17 cellular contexts compared by ENCODE assay signal in the genomic region with DNA sequence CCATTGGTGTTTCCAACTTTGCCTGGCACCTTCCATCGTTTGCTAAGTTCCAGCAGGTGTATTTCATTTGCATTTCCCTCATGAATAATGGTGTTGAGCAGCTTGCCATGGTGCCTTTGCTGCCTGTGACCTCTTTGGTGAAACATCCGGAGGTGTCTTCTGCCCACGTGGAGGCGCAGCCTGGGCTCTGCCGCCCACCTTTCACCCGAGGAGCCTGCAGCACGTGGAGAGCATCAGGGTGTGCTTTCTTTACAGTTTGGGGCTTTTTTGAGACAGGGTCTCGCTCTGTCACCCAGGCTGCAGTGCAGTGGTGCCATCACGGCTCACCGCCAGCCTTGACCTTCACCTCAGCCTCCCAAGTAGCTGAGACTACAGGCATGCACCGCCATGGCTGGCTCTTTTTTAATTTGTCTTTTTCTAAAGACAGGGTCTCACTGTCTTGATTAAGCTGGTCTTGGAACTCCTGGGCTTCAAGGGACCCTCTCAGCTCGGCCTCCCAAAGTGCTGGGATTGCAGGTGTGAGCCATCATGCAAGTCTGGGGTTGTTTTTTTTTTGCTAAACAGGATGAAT. TPM values are rescaled to one million over a fixed set of nuclear protein-coding genes. Genes with fewer than 3 reads are reported as not detected.
A peak's percentile ranks its signal among the peaks of the same experiment; 100 is the strongest.
DNase-seq lines count a peak whose midpoint lies in the region; ATAC-seq and TF ChIP-seq lines count a peak whose summit lies in the region.
"Had no signal": no experiment of that assay in that cellular context is flagged by ENCODE, and none has a peak within 500 bp of the region (broad histone marks: within the 10 kb centered on the region; RNA-seq: fewer than 3 reads in every experiment).

No MANE protein-coding gene starts in this region.

- H2AFZ ChIP-seq in PC-3 (ENCODE audit: low read length) = no peak overlapping the region
- H2AFZ ChIP-seq: GM23248 had no signal

- intact Hi-C loops in Right ventricle myocardium inferior (cut with DNase I) = loop anchor here (5.0 to 10.0 kb wide), 2 partner anchors 193 to 495 kb away; partner anchors contain the start of gene MRGBP
- intact Hi-C loops in Right ventricle myocardium superior (cut with DNase I) = loop anchor here (10.0 kb wide), 1 partner anchor 205 kb away; no protein-coding TSS in a partner anchor
- intact Hi-C loops in PC-3 (cut with micrococcal nuclease) = loop anchor here (5.0 kb wide), 2 partner anchors 68 to 198 kb away; partner anchors contain the start of gene LAMA5

- POLR2A ChIA-PET in WTC11 (lab: Charles Lee) (interaction anchor here (0.7 kb wide), 1 partner anchor 334 kb away, joined by 4 read pairs; no protein-coding TSS in a partner anchor), PC-3 (lab: Charles Lee; ENCODE audit: unreplicated experiment) (interaction anchor here (0.6 kb wide), 1 partner anchor 119 kb away, joined by 3 read pairs; no protein-coding TSS in a partner anchor)

- no peak overlapping the region for H3K4me2 ChIP-seq in PC-3 (ENCODE audit: low read length)
- H3K4me2 ChIP-seq: A549 had no signal

- H3K36me3 Mint-ChIP-seq in WTC11 = peaks cover 20% of the 10 kb centered on the region

- no peaks in the 10 kb centered on the region for H3K9me3 Mint-ChIP-seq in WTC11
- H3K9me3 Mint-ChIP-seq: CD4-positive, alpha-beta T cell; HFFc6 had no signal

- peak overlapping the region; percentile 72; the same call in 1 of the 2 replicates for H3K27ac Mint-ChIP-seq in WTC11
- H3K27ac Mint-ChIP-seq: CD4-positive, alpha-beta T cell; HFFc6 had no signal

- TF ChIP-seq CTCF in WTC11 (IDR thresholded peaks at IDR 0.05) = no peak
- TF ChIP-seq CTCF in PC-3 (conservative IDR thresholded peaks at IDR 0.05; ENCODE audit: low read depth, low read length) = no peak

- no peak overlapping the region for H3K4me3 ChIP-seq in PC-3 (ENCODE audit: low read length)
- H3K4me3 ChIP-seq: A549, GM23248 had no signal

- H3K27me3 ChIP-seq in PC-3 (ENCODE audit: low read length) = no peaks in the 10 kb centered on the region

- H3K79me2 ChIP-seq in PC-3 (ENCODE audit: low read length) = peaks cover 20% of the 10 kb centered on the region

- ATAC-seq in Right ventricle myocardium inferior (no peak), Right ventricle myocardium superior (ENCODE audit: poor library complexity) (no peak), WTC11 (no peak), HG02938 (IDR thresholded peaks at IDR 0.05; ENCODE audit: unreplicated experiment) (no peak), PC-3 (no peak)
- ATAC-seq: A549 had no signal

- CTCF ChIA-PET in WTC11 (lab: Charles Lee) = interaction anchor here (1.3 to 2.9 kb wide), 3 partner anchors 40 to 83 kb away, joined by 3 to 11 read pairs (median 4); no protein-coding TSS in a partner anchor
- CTCF ChIA-PET in PC-3 (lab: Charles Lee) = no interaction called here

- no peaks in the 10 kb centered on the region for H3K9me2 ChIP-seq in PC-3 (replicated peaks; ENCODE audit: low read length)

- peaks cover 15% of the 10 kb centered on the region for H4K20me1 ChIP-seq in PC-3 (ENCODE audit: low read length)

- peaks cover 12% of the 10 kb centered on the region for H3K4me1 Mint-ChIP-seq in WTC11

- no peak overlapping the region for H3K4me3 Mint-ChIP-seq in WTC11
- H3K4me3 Mint-ChIP-seq: CD4-positive, alpha-beta T cell; HFFc6 had no signal

- BruUV-seq in PC-3 (replicated peaks; lab: Mats Ljungman, UMichigan) = no TSS peak

- H3K27me3 Mint-ChIP-seq in WTC11 (ENCODE audit: low read depth) = no peaks in the 10 kb centered on the region
- H3K27me3 Mint-ChIP-seq: CD4-positive, alpha-beta T cell had no signal

- H3K4me1 ChIP-seq in PC-3 (ENCODE audit: insufficient read depth, low read length) = peaks cover 2% of the 10 kb centered on the region

- H3K9ac ChIP-seq in PC-3 (ENCODE audit: low read length) = no peak overlapping the region
- H3K9ac ChIP-seq: GM23248 had no signal

- no peak overlapping the region for H3K27ac ChIP-seq in PC-3 (ENCODE audit: low read length)
- H3K27ac ChIP-seq: A549, C4-2B, GM23248 had no signal

- DNase-seq in Right ventricle myocardium inferior (ENCODE audit: missing footprints) = peak; percentile 59
- DNase-seq in Right ventricle myocardium superior = no peak
- DNase-seq in NCI-H526 treated with DMSO at 0.1 percent for 48 hours (lab: John Stamatoyannopoulos, UW) = peak; percentile 51
- DNase-seq in WTC11 (ENCODE audit: low spot score) = no peak
- peak; percentile 51 for DNase-seq in putamen (ENCODE audit: low spot score)
- DNase-seq in PC-3 = no peak
- no peak for DNase-seq in T-helper 2 cell
- DNase-seq: AML-193; Caco-2; CD4-positive, alpha-beta T cell; GDM1; GM23248; HCEC 1CT; HFFc6 had no signal

- peaks cover 19% of the 10 kb centered on the region for H3K36me3 ChIP-seq in PC-3 (ENCODE audit: low read depth, low read length)

- no peaks in the 10 kb centered on the region for H3K9me3 ChIP-seq in PC-3 (ENCODE audit: low read length)
- H3K9me3 ChIP-seq: A549, Caco-2 had no signal

- H3F3A ChIP-seq in PC-3 (ENCODE audit: low read length, unreplicated experiment) = no peaks in the 10 kb centered on the region

TF ChIP-seq in WTC11, 78 proteins besides CTCF, POLR2A, EP300 and RAD21 (continues in another document):
- TF ChIP-seq PREB (CRISPR knock-in tag; IDR thresholded peaks at IDR 0.05; ENCODE audit: borderline replicate concordance) (no peak), GABPB1 (CRISPR knock-in tag; IDR thresholded peaks at IDR 0.05) (no peak), GTF2I (CRISPR knock-in tag; conservative IDR thresholded peaks at IDR 0.05) (no peak), IRF2 (CRISPR knock-in tag; IDR thresholded peaks at IDR 0.05; ENCODE audit: borderline replicate concordance, low read depth) (no peak)
- TF ChIP-seq, protein P1, sequence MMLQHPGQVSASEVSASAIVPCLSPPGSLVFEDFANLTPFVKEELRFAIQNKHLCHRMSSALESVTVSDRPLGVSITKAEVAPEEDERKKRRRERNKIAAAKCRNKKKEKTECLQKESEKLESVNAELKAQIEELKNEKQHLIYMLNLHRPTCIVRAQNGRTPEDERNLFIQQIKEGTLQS (CRISPR knock-in tag; conservative IDR thresholded peaks at IDR 0.05) = no peak
- TF ChIP-seq, protein P2, sequence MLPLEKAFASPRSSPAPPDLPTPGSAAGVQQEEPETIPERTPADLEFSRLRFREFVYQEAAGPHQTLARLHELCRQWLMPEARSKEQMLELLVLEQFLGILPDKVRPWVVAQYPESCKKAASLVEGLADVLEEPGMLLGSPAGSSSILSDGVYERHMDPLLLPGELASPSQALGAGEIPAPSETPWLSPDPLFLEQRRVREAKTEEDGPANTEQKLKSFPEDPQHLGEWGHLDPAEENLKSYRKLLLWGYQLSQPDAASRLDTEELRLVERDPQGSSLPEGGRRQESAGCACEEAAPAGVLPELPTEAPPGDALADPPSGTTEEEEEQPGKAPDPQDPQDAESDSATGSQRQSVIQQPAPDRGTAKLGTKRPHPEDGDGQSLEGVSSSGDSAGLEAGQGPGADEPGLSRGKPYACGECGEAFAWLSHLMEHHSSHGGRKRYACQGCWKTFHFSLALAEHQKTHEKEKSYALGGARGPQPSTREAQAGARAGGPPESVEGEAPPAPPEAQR (CRISPR knock-in tag; IDR thresholded peaks at IDR 0.05) = no peak
- TF ChIP-seq, protein P3, sequence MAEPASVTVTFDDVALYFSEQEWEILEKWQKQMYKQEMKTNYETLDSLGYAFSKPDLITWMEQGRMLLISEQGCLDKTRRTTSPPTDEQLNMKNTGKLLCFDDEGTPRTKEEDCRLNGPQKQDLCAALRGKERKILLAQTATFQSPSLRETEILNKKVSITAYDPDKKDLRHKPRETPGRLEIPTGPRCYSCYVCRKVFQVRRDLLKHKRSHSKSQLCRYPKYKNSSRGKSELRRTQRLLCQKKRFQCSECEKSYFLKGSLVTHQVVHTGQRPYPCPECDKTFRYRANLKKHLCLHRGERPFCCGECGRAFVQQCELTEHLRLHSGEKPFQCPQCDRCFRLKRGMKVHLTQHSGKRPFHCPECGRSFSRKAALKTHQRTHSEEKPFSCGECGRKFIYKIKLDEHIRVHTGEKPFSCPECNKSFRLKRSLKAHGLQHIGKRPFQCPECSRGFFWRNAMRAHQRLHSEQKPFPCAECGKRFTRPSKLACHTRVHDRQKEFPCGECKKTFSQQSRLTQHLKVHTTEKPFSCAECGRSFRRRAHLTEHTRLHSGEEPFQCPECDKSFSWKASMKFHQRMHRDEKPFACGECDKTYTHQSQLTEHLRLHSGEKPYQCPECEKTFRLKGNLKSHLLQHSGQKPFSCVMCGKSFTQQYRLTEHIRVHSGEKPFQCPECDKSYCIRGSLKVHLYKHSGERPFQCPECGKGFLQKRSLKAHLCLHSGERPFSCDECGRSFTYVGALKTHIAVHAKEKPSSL (CRISPR knock-in tag; conservative IDR thresholded peaks at IDR 0.05) = no peak

RNA-seq across cellular contexts. Expression of gene ADRM1, which starts 3.0 kb away (rescaled TPM):
- total RNA-seq in Right ventricle myocardium inferior (73.9 TPM), Right ventricle myocardium superior (68.5 TPM), WTC11 (2021) (146 to 160 TPM (median 147 TPM) in 3 replicates), PC-3 (2014; rRNA removed) (374 and 487 TPM in 2 replicates)

Comparison
In these comparisons a context has a peak if more than half of its experiments do, and no peak if none do; other contexts are left out.
1. DNase-seq: peak in Right ventricle myocardium inferior (single experiment), NCI-H526 treated with DMSO at 0.1 percent for 48 hours (single experiment) and putamen (single experiment); none in Right ventricle myocardium superior (single experiment), WTC11 (single experiment), PC-3 (single experiment) and T-helper 2 cell (0 of 5).